Comparison of ENCODE assay signal across 8 cellular contexts in the genomic region with DNA sequence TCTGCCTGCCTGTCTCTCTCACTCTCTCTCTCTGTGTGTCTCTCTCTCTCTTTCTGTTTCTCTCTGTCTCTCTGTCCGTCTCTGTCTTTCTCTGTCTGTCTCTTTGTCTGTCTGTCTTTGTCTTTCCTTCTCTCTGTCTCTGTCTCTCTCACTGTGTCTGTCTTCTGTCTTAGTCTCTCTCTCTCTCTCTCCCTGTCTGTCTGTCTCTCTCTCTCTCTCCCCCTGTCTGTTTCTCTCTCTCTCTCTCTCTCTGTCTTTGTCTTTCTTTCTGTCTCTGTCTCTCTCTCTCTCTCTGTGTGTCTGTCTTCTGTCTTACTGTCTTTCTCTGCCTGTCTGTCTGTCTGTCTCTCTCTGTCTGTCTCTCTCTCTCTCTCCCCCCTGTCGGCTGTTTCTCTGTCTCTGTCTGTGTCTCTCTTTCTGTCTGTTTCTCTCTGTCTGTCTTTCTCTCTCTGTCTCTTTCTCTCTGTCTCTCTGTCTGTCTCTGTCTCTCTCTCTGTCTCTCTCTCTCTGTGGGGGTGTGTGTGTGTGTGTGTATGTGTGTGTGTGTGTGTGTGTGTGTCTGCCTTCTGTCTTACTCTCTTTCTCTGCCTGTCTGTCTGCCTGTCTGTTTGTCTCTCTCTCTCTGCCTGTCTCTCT.
DNase-seq lines count a peak whose midpoint lies in the region; ATAC-seq and TF ChIP-seq lines count a peak whose summit lies in the region.
"Not testable (repeated sequence)": the region's sequence is repeated elsewhere in the genome, so short reads cannot be mapped to it uniquely, and the experiment has no call there.

No MANE protein-coding gene starts in this region.

- WGBS in right cardiac atrium = no CpG with 5 or more reads among the region's 2 CpGs
- WGBS in psoas muscle, 3 donors = no CpG with 5 or more reads among the region's 2 CpGs

- ATAC-seq in GM19438 (IDR thresholded peaks at IDR 0.05; ENCODE audit: low read depth, unreplicated experiment) (peak; percentile 71), HG02571 (IDR thresholded peaks at IDR 0.05; ENCODE audit: unreplicated experiment) (peak; percentile 69), HG03135 (IDR thresholded peaks at IDR 0.05; ENCODE audit: unreplicated experiment) (peak; percentile 93), T-cell (replicated peaks in 1 of 4) (peak; percentile 60 to 80 (median 78)), right cardiac atrium (peak; percentile 98 to 99), psoas muscle (peak; percentile 93)

- intact Hi-C loops in Caco-2 (cut with micrococcal nuclease; ENCODE audit: unreplicated experiment); right cardiac atrium (cut with DNase I); psoas muscle (cut with DNase I): not testable (repeated sequence)

- POLR2A ChIA-PET in Caco-2 (lab: Charles Lee); T-cell (lab: Charles Lee): not testable (repeated sequence)

- not testable (repeated sequence) for H3K27me3 Mint-ChIP-seq in Caco-2 (ENCODE audit: insufficient read depth, unreplicated experiment); T-cell

- H3K4me3 ChIP-seq in Caco-2 (ENCODE audit: low read depth, low read length); right cardiac atrium (ENCODE audit: low read length); psoas muscle: not testable (repeated sequence)

- H3K9me3 Mint-ChIP-seq in Caco-2 (ENCODE audit: unreplicated experiment) = peaks cover 13% of the 10 kb centered on the region
- not testable (repeated sequence) for H3K9me3 Mint-ChIP-seq in T-cell

- H3K27me3 ChIP-seq in Caco-2 (replicated peaks; ENCODE audit: control insufficient read depth, insufficient read depth, low read length); right cardiac atrium (ENCODE audit: control insufficient read depth, insufficient read depth); psoas muscle (ENCODE audit: insufficient read depth in 3 of 3, low read length in 2 of 3): not testable (repeated sequence)

- H3K4me3 Mint-ChIP-seq in Caco-2 (ENCODE audit: unreplicated experiment); T-cell: not testable (repeated sequence)

- not testable (repeated sequence) for H3K9me3 ChIP-seq in Caco-2; right cardiac atrium (ENCODE audit: control insufficient read depth, low read length); psoas muscle

- DNase-seq in Caco-2 (peak in 1 of 2 experiments; percentile 61), T-cell (peak in 4 of 34 experiments; percentile 0 to 56 (median 2))
- DNase-seq in activated naive CD8-positive, alpha-beta T cell treated with anti-CD3 and anti-CD28 coated beads, Interleukin-2, amount 50 U/mL, for 16 hours (ENCODE audit: low read depth, low spot score) = peak; percentile 0
- DNase-seq in right cardiac atrium, psoas muscle: not testable (repeated sequence)

- BruUV-seq in Caco-2 (replicated peaks; lab: Mats Ljungman, UMichigan) = not testable (repeated sequence)

- H3K4me1 ChIP-seq in Caco-2; right cardiac atrium (ENCODE audit: control insufficient read depth, insufficient read depth, low read length); psoas muscle: not testable (repeated sequence)

- not testable (repeated sequence) for H3K27ac ChIP-seq in right cardiac atrium (ENCODE audit: low read length); psoas muscle

- not testable (repeated sequence) for H3K36me3 Mint-ChIP-seq in Caco-2 (ENCODE audit: insufficient read depth, unreplicated experiment); T-cell

- CTCF ChIA-PET in Caco-2 (lab: Charles Lee); T-cell (lab: Charles Lee): not testable (repeated sequence)

- TF ChIP-seq CTCF in Caco-2 (IDR thresholded peaks at IDR 0.05; ENCODE audit: insufficient read depth in 1 of 2, low read depth in 1 of 2, low read length in 1 of 2, severe bottlenecking in 1 of 2, unreplicated experiment in 1 of 2); psoas muscle (IDR thresholded peaks at IDR 0.05): not testable (repeated sequence)

- H3K36me3 ChIP-seq in Caco-2 (ENCODE audit: control insufficient read depth, insufficient read depth, low read length); psoas muscle (ENCODE audit: insufficient read depth in 1 of 2, low read depth in 1 of 2): not testable (repeated sequence)

- H3K27ac Mint-ChIP-seq in Caco-2 (ENCODE audit: unreplicated experiment) (peak overlapping the region; percentile 0), T-cell (peak overlapping the region in 1 of 2 donors; percentile 7)

- not testable (repeated sequence) for H3K4me1 Mint-ChIP-seq in Caco-2 (ENCODE audit: low read depth, unreplicated experiment); T-cell
